ENCODE assay signal across 14 cellular contexts in the genomic region with DNA sequence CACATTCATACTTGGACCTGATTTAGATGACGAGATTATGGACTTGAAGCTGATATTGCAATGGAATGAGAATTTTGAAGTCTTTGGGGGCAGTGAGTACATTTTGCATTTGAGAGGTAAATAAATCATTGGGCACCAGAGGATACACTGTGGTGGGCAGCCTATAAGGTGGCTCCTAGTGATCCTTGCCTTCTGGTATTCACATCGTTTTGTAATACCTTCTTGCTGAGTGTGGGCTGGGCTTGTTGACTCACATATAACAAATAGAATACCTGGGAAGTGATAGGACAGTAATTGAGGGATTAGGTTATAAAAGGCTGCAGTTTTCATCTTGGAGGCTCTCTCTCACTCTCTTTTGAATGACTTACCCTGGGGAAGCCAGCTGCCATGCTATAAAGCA.
DNase-seq lines count a peak whose midpoint lies in the region; ATAC-seq and TF ChIP-seq lines count a peak whose summit lies in the region.
"Had no signal": no experiment of that assay in that cellular context is flagged by ENCODE, and none has a peak within 500 bp of the region (broad histone marks: within the 10 kb centered on the region; RNA-seq: fewer than 3 reads in every experiment).

No MANE protein-coding gene starts in this region.

- TF ChIP-seq CTCF in ascending aorta (IDR thresholded peaks at IDR 0.05) (no peak), foreskin keratinocyte (conservative IDR thresholded peaks at IDR 0.05) (no peak), upper lobe of right lung (IDR thresholded peaks at IDR 0.05) (no peak)

- H3K9me3 ChIP-seq in ascending aorta (no peaks in the 10 kb centered on the region), upper lobe of right lung (no peaks in the 10 kb centered on the region)
- H3K9me3 ChIP-seq: Caco-2, SK-N-SH had no signal

- ATAC-seq in foreskin keratinocyte (peak; percentile 45), upper lobe of right lung (peak; percentile 32), HG03439 (IDR thresholded peaks at IDR 0.05; ENCODE audit: unreplicated experiment) (no peak)

- H3K36me3 ChIP-seq in ascending aorta (no peaks in the 10 kb centered on the region), upper lobe of right lung (no peaks in the 10 kb centered on the region)

- H3K4me3 ChIP-seq in ascending aorta (no peak overlapping the region), upper lobe of right lung (no peak overlapping the region)

- peak; percentile 44 for DNase-seq in M059J (ENCODE audit: low read depth)
- DNase-seq in ascending aorta (ENCODE audit: low spot score in 2 of 2), result no peak
- no peak for DNase-seq in foreskin keratinocyte
- DNase-seq in upper lobe of right lung, result no peak
- DNase-seq in DMS53 treated with DMSO at 0.1 percent for 48 hours (lab: John Stamatoyannopoulos, UW; ENCODE audit: unreplicated experiment), result no peak
- no peak for DNase-seq in NCI-H1092 (lab: John Stamatoyannopoulos, UW)
- DNase-seq: Caco-2, H9, NCI-H146, NCI-H2081 treated with DMSO at 0.1 percent for 48 hours, NCI-H748 treated with DMSO at 0.1 percent for 48 hours, Right ventricle myocardium superior, SK-N-SH had no signal

- intact Hi-C loops in ascending aorta (cut with DNase I) (no loop called here), upper lobe of right lung (cut with DNase I) (no loop called here)

- H3K27me3 ChIP-seq in ascending aorta, result no peaks in the 10 kb centered on the region
- H3K27me3 ChIP-seq in foreskin keratinocyte, result no peaks in the 10 kb centered on the region
- no peaks in the 10 kb centered on the region for H3K27me3 ChIP-seq in upper lobe of right lung

- H3K4me1 ChIP-seq in ascending aorta, result peaks cover 4 to 25% of the 10 kb centered on the region in 2 donors
- H3K4me1 ChIP-seq in foreskin keratinocyte, result peaks cover 18% of the 10 kb centered on the region
- no peaks in the 10 kb centered on the region for H3K4me1 ChIP-seq in upper lobe of right lung

- H3K27ac ChIP-seq in ascending aorta (peak overlapping the region; percentile 42 to 57), foreskin keratinocyte (no peak overlapping the region), upper lobe of right lung (no peak overlapping the region)

Comparison
In these comparisons a context has a peak if more than half of its experiments do, and no peak if none do; other contexts are left out.
1. H3K27ac ChIP-seq: peak in ascending aorta (2 of 2); none in foreskin keratinocyte (single experiment) and upper lobe of right lung (single experiment).